ENCODE assay signal across 1 cellular context in the genomic region with DNA sequence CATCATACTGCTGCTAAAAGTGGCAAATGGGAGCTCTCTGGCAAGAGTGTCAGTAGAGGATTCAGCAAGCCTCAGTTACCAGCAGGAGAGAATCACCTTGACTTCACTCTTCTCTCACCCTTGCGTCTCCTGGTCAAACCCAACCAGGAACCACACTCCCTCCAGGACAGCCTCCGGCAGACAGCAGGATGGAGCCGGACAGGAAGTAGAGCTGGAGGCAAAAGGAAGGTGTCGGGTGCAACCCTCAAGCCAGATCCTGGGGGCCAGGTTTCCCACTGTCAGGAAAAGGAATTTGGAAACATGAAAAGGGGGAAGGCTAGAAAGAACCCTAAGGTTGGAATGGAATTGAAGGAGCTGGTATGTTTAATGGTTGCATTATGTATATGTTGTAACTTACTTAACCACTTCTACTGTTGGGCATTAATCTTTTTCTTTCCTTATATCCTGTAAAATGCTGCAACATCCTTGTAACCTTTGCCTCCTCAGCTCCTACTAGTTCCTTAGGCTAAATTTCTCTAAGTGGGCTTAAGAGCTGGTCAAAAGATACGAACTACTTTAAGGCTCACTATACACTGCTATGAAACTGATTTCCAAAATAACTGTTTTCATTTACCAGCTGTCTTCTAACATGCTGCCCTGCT.
TF ChIP-seq lines count a peak whose summit lies in the region.

No MANE protein-coding gene starts in this region.

TF ChIP-seq in K562, 482 proteins besides CTCF, POLR2A, EP300 and RAD21:
- no peak for TF ChIP-seq CEBPG (CRISPR knock-in tag; IDR thresholded peaks at IDR 0.05)
- TF ChIP-seq CEBPG (tag; conservative IDR thresholded peaks at IDR 0.05 in 1 of 2, IDR thresholded peaks at IDR 0.05 in 1 of 2): peak in 1 of 2 experiments; percentile 55; a peak in 1 of 4 replicates
- TF ChIP-seq GABPA (tag; conservative IDR thresholded peaks at IDR 0.05; ENCODE audit: low read depth): peak; percentile 58
- no peak for TF ChIP-seq ELF1 (tag; IDR thresholded peaks at IDR 0.05)
- no peak for TF ChIP-seq DNMT1 (IDR thresholded peaks at IDR 0.05)
- TF ChIP-seq PHTF2 (CRISPR knock-in tag; IDR thresholded peaks at IDR 0.05): no peak
